Comparison of ENCODE assay signal across 8 cellular contexts in the genomic region with DNA sequence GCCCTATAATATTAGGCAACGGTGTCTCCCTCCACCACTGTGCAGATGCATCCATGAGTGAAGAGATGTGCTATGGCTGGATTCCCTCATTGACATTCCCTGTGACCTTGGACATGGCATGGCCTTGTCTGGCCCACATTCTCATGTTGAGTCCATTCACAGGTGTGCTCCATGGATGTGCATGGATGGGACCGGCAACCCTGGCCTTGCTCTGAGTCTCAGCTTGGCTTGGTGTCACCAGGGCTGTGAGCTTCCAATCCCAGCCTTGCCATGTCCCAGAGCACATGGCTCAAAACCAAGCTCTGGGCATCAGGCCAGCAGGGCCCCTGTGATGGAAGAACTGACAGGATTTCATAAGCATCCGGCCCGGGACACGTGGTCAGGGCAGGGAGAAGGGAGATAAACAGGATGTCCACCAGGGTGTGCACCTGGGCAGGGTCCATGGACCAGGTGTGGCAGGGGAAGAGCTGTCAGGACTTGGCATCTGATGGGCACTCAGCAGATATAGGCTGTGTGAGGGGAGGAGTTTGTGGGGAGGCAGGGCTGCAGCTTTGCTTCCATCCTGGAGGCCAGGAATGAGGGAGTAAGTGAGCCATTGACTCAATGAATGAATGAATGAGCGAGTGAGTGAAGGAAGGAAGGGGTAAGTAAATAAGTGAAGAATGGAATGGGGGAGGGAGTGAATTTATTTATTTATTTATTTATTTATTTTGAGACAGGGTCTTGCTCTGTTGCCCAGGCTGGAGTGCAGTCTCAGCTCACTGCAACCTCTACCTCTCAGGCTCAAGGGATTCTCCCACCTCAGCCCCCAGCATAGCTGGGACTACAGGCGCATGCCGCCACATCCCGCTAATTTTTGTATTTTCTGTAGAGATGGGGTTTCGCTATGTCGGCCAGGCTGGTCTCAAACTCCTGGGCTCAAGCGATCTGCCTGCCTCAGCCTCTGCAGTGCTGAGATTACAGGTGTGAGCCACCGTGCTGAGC. TPM values are rescaled to one million over a fixed set of nuclear protein-coding genes. Genes with fewer than 3 reads are reported as not detected.
DNase-seq lines count a peak whose midpoint lies in the region; ATAC-seq and TF ChIP-seq lines count a peak whose summit lies in the region.

No MANE protein-coding gene starts in this region.

- TSS peak; percentile 81 for BruUV-seq in MCF 10A (replicated peaks; lab: Mats Ljungman, UMichigan)

- POLR2A ChIA-PET in MCF 10A (lab: Yijun Ruan, JAX) = interaction anchor here (0.6 to 17.3 kb wide), 33 partner anchors 11 to 757 kb away, joined by 3 to 671 read pairs (median 4); partner anchors contain the start of genes CSNK2A1, RBCK1, SOX12 and TBC1D20

- peaks cover 0 to 33% of the 10 kb centered on the region in 2 donors for H3K4me1 ChIP-seq in left lung

- no peaks in the 10 kb centered on the region for H3K9me3 Mint-ChIP-seq in MCF 10A (ENCODE audit: unreplicated experiment)

- no peaks in the 10 kb centered on the region for H3K36me3 ChIP-seq in left lung

- ATAC-seq in left lung (peak; percentile 76), GM19035 (IDR thresholded peaks at IDR 0.05; ENCODE audit: unreplicated experiment) (no peak), GM19467 (IDR thresholded peaks at IDR 0.05; ENCODE audit: unreplicated experiment) (no peak)

- H3K27ac Mint-ChIP-seq in MCF 10A (ENCODE audit: low read depth, unreplicated experiment) = peak overlapping the region; percentile 67

- H3K27ac ChIP-seq in left lung (no peak overlapping the region), substantia nigra (ENCODE audit: low read depth, low read length, poor library complexity, severe bottlenecking) (no peak overlapping the region)

- H3K4me1 Mint-ChIP-seq in MCF 10A (ENCODE audit: insufficient read depth, unreplicated experiment) = peaks cover 60% of the 10 kb centered on the region

- no peaks in the 10 kb centered on the region for H3K27me3 ChIP-seq in left lung

- DNase-seq in Daoy (ENCODE audit: low read depth) (peak; percentile 88), Kasumi-1 (lab: John Stamatoyannopoulos, UW) (peak; percentile 72), SHP77 treated with DMSO at 0.1 percent for 48 hours (lab: John Stamatoyannopoulos, UW) (peak; percentile 96), MCF 10A (ENCODE audit: unreplicated experiment) (peak; percentile 99), left lung (peak; percentile 90 to 93), substantia nigra (lab: John Stamatoyannopoulos, UW) (peak in 40 of 49 donors; percentile 6 to 94 (median 52))

- H3K9me3 ChIP-seq in left lung = no peaks in the 10 kb centered on the region

- CTCF ChIA-PET in MCF 10A (lab: Yijun Ruan, JAX) = interaction anchor here (0.6 to 5.0 kb wide), 41 partner anchors 9 to 376 kb away, joined by 3 to 80 read pairs (median 5); partner anchors contain the start of genes TBC1D20 and TRIB3

- H3K27me3 Mint-ChIP-seq in MCF 10A (ENCODE audit: insufficient read depth, unreplicated experiment) = no peaks in the 10 kb centered on the region

- no peak overlapping the region for H3K4me3 ChIP-seq in left lung

- intact Hi-C loops in MCF 10A (cut with micrococcal nuclease) (loop anchor here (1.0 to 2.0 kb wide), 4 partner anchors 10 to 68 kb away; partner anchors contain the start of gene TRIB3), left lung (cut with DNase I) (no loop called here)

- TF ChIP-seq CTCF in MCF 10A (IDR thresholded peaks at IDR 0.05; ENCODE audit: unreplicated experiment) (peak; percentile 73), left lung (IDR thresholded peaks at IDR 0.05) (peak in 1 of 2 donors; percentile 51)

- H3K4me3 Mint-ChIP-seq in MCF 10A (ENCODE audit: unreplicated experiment) = peak overlapping the region; percentile 64

- H3K36me3 Mint-ChIP-seq in MCF 10A (ENCODE audit: insufficient read depth, unreplicated experiment) = no peaks in the 10 kb centered on the region

RNA-seq across cellular contexts. Expression of gene NRSN2, which starts 15.7 kb away (rescaled TPM):
- 19.2 and 19.3 TPM in 2 replicates for total RNA-seq in Daoy (2014; rRNA removed; shearing (Covaris generic))
- total RNA-seq in MCF 10A (2022) = 8.2 and 8.4 TPM in 2 replicates
- 10 to 100 TPM; 34.4 to 38.8 TPM for total RNA-seq in left lung

RNA-seq across cellular contexts. Expression of gene TRIB3, which starts 18.0 kb away (rescaled TPM):
- 11.2 and 16.3 TPM in 2 replicates for total RNA-seq in Daoy (2014; rRNA removed; shearing (Covaris generic))
- total RNA-seq in MCF 10A (2022) (477 and 598 TPM in 2 replicates), left lung (10 to 100 TPM; 19.0 to 28.4 TPM)

RNA-seq across cellular contexts. Expression of gene SOX12, which starts 37.2 kb away (rescaled TPM):
- 1.1 and 1.5 TPM in 2 replicates for total RNA-seq in Daoy (2014; rRNA removed; shearing (Covaris generic))
- total RNA-seq in MCF 10A (2022) (17.2 and 17.6 TPM in 2 replicates), left lung (10 to 100 TPM; 14.0 to 18.7 TPM)

RNA-seq across cellular contexts. Expression of gene RBCK1, which starts 45.5 kb away (rescaled TPM):
- 42.5 and 42.9 TPM in 2 replicates for total RNA-seq in Daoy (2014; rRNA removed; shearing (Covaris generic))
- 353 and 488 TPM in 2 replicates for total RNA-seq in MCF 10A (2022)
- total RNA-seq in left lung = 10 to 100 TPM; 97.9 to 99.8 TPM

Comparison
In these comparisons a context has a peak if more than half of its experiments do, and no peak if none do; other contexts are left out.
1. RNA of gene TRIB3, which starts 18.0 kb away (total RNA-seq): 477 to 598 TPM in MCF 10A; 19.0 to 28.4 TPM in left lung and 11.2 to 16.3 TPM in Daoy; every median in the first group is over 10 times any median in the second.
2. Peak in every context shown above with its lines, with median percentiles within 50 percentile points of each other: DNase-seq.